Comparison of ENCODE assay signal across 8 cellular contexts in the genomic region with DNA sequence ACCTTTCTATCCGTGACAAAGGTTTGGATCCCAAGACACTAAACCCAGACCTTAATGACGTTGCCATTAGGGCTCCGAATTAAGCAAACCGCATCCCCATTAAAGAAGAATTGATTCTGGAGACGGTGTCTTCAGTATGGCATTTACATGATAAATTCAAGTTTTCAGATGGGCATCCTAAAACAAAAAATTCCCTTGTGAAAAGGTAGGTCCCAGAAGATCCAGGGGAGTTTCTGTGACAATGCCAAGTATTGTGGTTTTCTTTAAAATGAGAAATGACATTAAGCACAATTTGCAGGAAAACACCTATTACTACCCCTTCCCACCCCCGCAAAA. TPM values are rescaled to one million over a fixed set of nuclear protein-coding genes. Genes with fewer than 3 reads are reported as not detected.
A peak's percentile ranks its signal among the peaks of the same experiment; 100 is the strongest.
DNase-seq lines count a peak whose midpoint lies in the region; ATAC-seq and TF ChIP-seq lines count a peak whose summit lies in the region.

No MANE protein-coding gene starts in this region.

- DNase-seq in central memory CD8-positive, alpha-beta T cell (ENCODE audit: low spot score in 2 of 2): no peak
- DNase-seq in dedifferentiated amniotic fluid mesenchymal stem cell (ENCODE audit: extremely low spot score) (no peak), GF-D8 (lab: John Stamatoyannopoulos, UW) (no peak), dermis blood vessel endothelial cell (no peak)
- DNase-seq in activated naive CD4-positive, alpha-beta T cell treated with Interleukin-2 at 50 U/mL for 16 hours: no peak

- H3K36me3 Mint-ChIP-seq in IgD-negative memory B cell: peaks cover 5% of the 10 kb centered on the region
- peaks cover 38% of the 10 kb centered on the region for H3K36me3 Mint-ChIP-seq in central memory CD8-positive, alpha-beta T cell (ENCODE audit: insufficient read depth)

- H3K4me3 ChIP-seq in mucosa of stomach (ENCODE audit: low read length): peak overlapping the region; percentile 31

- TF ChIP-seq CTCF in 22Rv1 (IDR thresholded peaks at IDR 0.05): no peak

- H3K27me3 ChIP-seq in mucosa of stomach (ENCODE audit: control insufficient read depth, insufficient read depth, low read length): no peaks in the 10 kb centered on the region

- H3K4me1 Mint-ChIP-seq in IgD-negative memory B cell: peaks cover 20 to 47% (median 34%) of the 10 kb centered on the region in 3 donors
- peaks cover 31% of the 10 kb centered on the region for H3K4me1 Mint-ChIP-seq in central memory CD8-positive, alpha-beta T cell

- H3K27ac Mint-ChIP-seq in IgD-negative memory B cell: peak overlapping the region; percentile 95 to 98 (median 95)
- peak overlapping the region; percentile 97 for H3K27ac Mint-ChIP-seq in central memory CD8-positive, alpha-beta T cell (ENCODE audit: low read depth)

- H3K4me1 ChIP-seq in mucosa of stomach (ENCODE audit: control insufficient read depth, insufficient read depth, low read length): peaks cover 11% of the 10 kb centered on the region

- no peaks in the 10 kb centered on the region for H3K27me3 Mint-ChIP-seq in IgD-negative memory B cell
- no peaks in the 10 kb centered on the region for H3K27me3 Mint-ChIP-seq in central memory CD8-positive, alpha-beta T cell

- no peaks in the 10 kb centered on the region for H3K9me3 Mint-ChIP-seq in IgD-negative memory B cell
- no peaks in the 10 kb centered on the region for H3K9me3 Mint-ChIP-seq in central memory CD8-positive, alpha-beta T cell

- peak overlapping the region; percentile 93 to 96 (median 94) for H3K4me3 Mint-ChIP-seq in IgD-negative memory B cell
- peak overlapping the region; percentile 89 for H3K4me3 Mint-ChIP-seq in central memory CD8-positive, alpha-beta T cell

- no peak overlapping the region for H3K9ac ChIP-seq in mucosa of stomach (ENCODE audit: low read length)

- no peaks in the 10 kb centered on the region for H3K9me3 ChIP-seq in mucosa of stomach (ENCODE audit: control insufficient read depth, low read length)

- H3K27ac ChIP-seq in 22Rv1: peak overlapping the region; percentile 95

- no peaks in the 10 kb centered on the region for H3K36me3 ChIP-seq in mucosa of stomach (ENCODE audit: control insufficient read depth, insufficient read depth, low read length)

- no peak for ATAC-seq in central memory CD8-positive, alpha-beta T cell (replicated peaks; ENCODE audit: extremely low read depth, poor library complexity, severe bottlenecking)

RNA-seq across cellular contexts. Expression of gene YWHAQ, which starts 0.7 kb away (rescaled TPM):
- polyA plus RNA-seq in IgD-negative memory B cell: 200 TPM
- total RNA-seq in dermis blood vessel endothelial cell: 179 and 304 TPM in 2 replicates
